Comparison of ENCODE assay signal across 15 cellular contexts in the genomic region with DNA sequence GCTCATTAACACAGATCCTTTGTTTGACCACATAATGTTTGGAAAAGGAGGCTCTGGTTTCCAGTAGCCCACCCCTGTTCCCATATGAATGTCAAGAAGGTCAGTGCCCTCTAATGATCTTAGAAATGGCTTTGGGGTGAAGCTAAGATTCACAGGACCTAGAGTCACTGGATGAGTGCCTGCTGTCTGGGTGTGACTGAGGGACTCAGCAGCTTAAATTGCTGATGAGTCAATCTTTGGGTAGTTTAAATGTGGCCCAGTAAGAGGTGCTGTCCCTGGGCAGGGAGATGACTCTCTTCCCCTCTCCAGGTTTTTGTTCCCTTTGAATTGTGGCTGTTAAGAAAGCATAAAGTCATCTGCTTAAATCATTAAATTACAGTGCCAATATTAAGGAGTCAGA. TPM values are rescaled to one million over a fixed set of nuclear protein-coding genes. Genes with fewer than 3 reads are reported as not detected.
"Had no signal": no experiment of that assay in that cellular context is flagged by ENCODE, and none has a peak within 500 bp of the region (broad histone marks: within the 10 kb centered on the region; RNA-seq: fewer than 3 reads in every experiment).

No MANE protein-coding gene starts in this region.

- H3K4me2 ChIP-seq: smooth muscle cell had no signal

- H3K27ac ChIP-seq: coronary artery, right atrium auricular region, VCaP had no signal

- H3K27me3 ChIP-seq: right atrium auricular region had no signal

- H3K9me3 ChIP-seq: right atrium auricular region had no signal

- DNase-seq: activated CD8-positive, alpha-beta memory T cell treated with anti-CD3 and anti-CD28 coated beads, Interleukin-2, amount 50 U/mL, for 48 hours; activated CD8-positive, alpha-beta T cell treated with anti-CD3 and anti-CD28 coated beads for 36 hours; activated naive CD4-positive, alpha-beta T cell treated with Interleukin-2 at 50 U/mL for 16 hours; central memory CD4-positive, alpha-beta T cell; effector CD4-positive, alpha-beta T cell; hippocampal formation; left colon; naive thymus-derived CD8-positive, alpha-beta T cell; T-helper 9 cell had no signal

- ATAC-seq: activated CD8-positive, alpha-beta T cell treated with anti-CD3 and anti-CD28 coated beads for 36 hours; left colon; naive thymus-derived CD8-positive, alpha-beta T cell had no signal

- H3K4me3 ChIP-seq: coronary artery, lung, right atrium auricular region, smooth muscle cell had no signal

- H3K36me3 ChIP-seq: right atrium auricular region had no signal

RNA-seq across cellular contexts. Expression of a gene that starts 50.6 kb away (rescaled TPM):
- total RNA-seq: activated CD8-positive, alpha-beta T cell treated with anti-CD3 and anti-CD28 coated beads for 36 hours; endothelial cell of umbilical vein; naive thymus-derived CD8-positive, alpha-beta T cell; right atrium auricular region had no signal
- polyA plus RNA-seq: naive thymus-derived CD8-positive, alpha-beta T cell had no signal
